In the genomic region with DNA sequence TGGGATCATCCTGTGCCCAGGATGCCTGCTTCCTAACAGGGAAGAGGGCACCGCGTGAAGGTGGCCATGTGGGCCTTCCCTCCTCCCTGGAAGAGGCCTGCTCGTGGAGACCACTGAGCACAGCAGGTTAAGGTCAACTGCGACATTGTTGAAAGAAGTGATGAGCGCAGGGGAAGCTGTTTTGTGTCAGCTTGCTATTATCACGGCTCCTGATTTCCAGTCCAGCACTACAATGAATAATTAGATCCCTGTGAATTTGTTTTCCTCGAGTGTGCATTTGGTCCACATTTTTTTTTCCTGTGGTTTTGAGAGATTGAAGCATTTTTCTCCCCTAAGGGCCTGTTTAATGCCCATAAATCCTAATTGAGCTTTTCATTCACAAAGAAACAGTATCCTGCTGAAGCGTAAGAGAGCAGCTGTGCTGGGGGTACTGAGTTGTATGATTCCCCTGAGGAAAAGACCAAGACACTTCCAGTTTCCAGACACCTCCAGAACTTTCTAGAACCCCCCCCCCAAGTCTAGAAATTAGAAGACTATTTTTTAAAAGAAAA, we compare ENCODE assay signal across 13 cellular contexts.
DNase-seq lines count a peak whose midpoint lies in the region; FAIRE-seq and TF ChIP-seq lines count a peak whose summit lies in the region.
"Had no signal": no experiment of that assay in that cellular context is flagged by ENCODE, and none has a peak within 500 bp of the region (broad histone marks: within the 10 kb centered on the region; RNA-seq: fewer than 3 reads in every experiment).

No MANE protein-coding gene starts in this region.

- POLR2A ChIA-PET in HEK293 (lab: Yijun Ruan, JAX): interaction anchor here (0.6 to 0.9 kb wide), 3 partner anchors 47 to 827 kb away, joined by 3 to 5 read pairs (median 3); no protein-coding TSS in a partner anchor

- H3F3A ChIP-seq in neural progenitor cell (ENCODE audit: low read depth): peaks cover 8% of the 10 kb centered on the region

- TF ChIP-seq POLR2A in spleen (IDR thresholded peaks at IDR 0.05): no peak

- peak; percentile 34 for DNase-seq in NCI-H2081 treated with DMSO at 0.1 percent for 48 hours (lab: John Stamatoyannopoulos, UW)
- DNase-seq in neural progenitor cell (ENCODE audit: low spot score): no peak
- no peak for DNase-seq in spleen
- no peak for DNase-seq in inferior parietal cortex (ENCODE audit: extremely low spot score)
- no peak for DNase-seq in osteoblast (ENCODE audit: insufficient read length, low spot score, missing footprints)
- DNase-seq: NCI-H187 treated with DMSO at 0.1 percent for 48 hours had no signal

- H3K27me3 Mint-ChIP-seq in neural progenitor cell (ENCODE audit: insufficient read depth, low read depth): peaks cover 7% of the 10 kb centered on the region

- H3K4me1 Mint-ChIP-seq in neural progenitor cell: peaks cover 33% of the 10 kb centered on the region
- H3K4me1 Mint-ChIP-seq: activated T-helper 17 cell treated with anti-CD3 and anti-CD28 coated beads, Interleukin-2, amount 50 U/mL, for 72 hours had no signal

- peak; percentile 23 for FAIRE-seq in endometrium (lab: Jason Lieb, UNC)

- no peaks in the 10 kb centered on the region for H3K9me3 Mint-ChIP-seq in neural progenitor cell
- H3K9me3 Mint-ChIP-seq: activated CD8-positive, alpha-beta T cell treated with anti-CD3 and anti-CD28 coated beads for 36 hours; activated T-helper 17 cell treated with anti-CD3 and anti-CD28 coated beads, Interleukin-2, amount 50 U/mL, for 72 hours had no signal

- H3K36me3 ChIP-seq in HEK293 (ENCODE audit: control insufficient read depth in 2 of 2, insufficient read depth in 1 of 2, low read length in 2 of 2) (no peaks in the 10 kb centered on the region), neural progenitor cell (no peaks in the 10 kb centered on the region), spleen (no peaks in the 10 kb centered on the region), osteoblast (ENCODE audit: insufficient read depth, low read length) (no peaks in the 10 kb centered on the region)
- H3K36me3 ChIP-seq: BE2C, SJSA1 had no signal

- H3K4me2 ChIP-seq in neural progenitor cell: no peak overlapping the region
- H3K4me2 ChIP-seq in osteoblast (ENCODE audit: insufficient read depth, low read length): no peak overlapping the region

- H3K4me3 ChIP-seq in HEK293 (ENCODE audit: low read depth, low read length): no peak overlapping the region
- H3K4me3 ChIP-seq in neural progenitor cell: no peak overlapping the region
- H3K4me3 ChIP-seq in spleen: no peak overlapping the region
- no peak overlapping the region for H3K4me3 ChIP-seq in osteoblast (ENCODE audit: insufficient read depth, low read length)
- H3K4me3 ChIP-seq: SJSA1 had no signal

- H3K36me3 Mint-ChIP-seq in neural progenitor cell: no peaks in the 10 kb centered on the region

- WGBS in spleen, 5 donors: 76 to 86% (median 81%) methylated on average over 8 of the region's 8 CpGs

- no peak overlapping the region for H3K4me3 Mint-ChIP-seq in neural progenitor cell
- H3K4me3 Mint-ChIP-seq: activated CD8-positive, alpha-beta T cell treated with anti-CD3 and anti-CD28 coated beads for 36 hours; activated T-helper 17 cell treated with anti-CD3 and anti-CD28 coated beads, Interleukin-2, amount 50 U/mL, for 72 hours had no signal

- H3K9me3 ChIP-seq in HEK293 (ENCODE audit: control insufficient read depth, insufficient read depth, low read depth, low read length): no peaks in the 10 kb centered on the region
- H3K9me3 ChIP-seq in neural progenitor cell (ENCODE audit: low read depth): no peaks in the 10 kb centered on the region
- no peaks in the 10 kb centered on the region for H3K9me3 ChIP-seq in spleen
- no peaks in the 10 kb centered on the region for H3K9me3 ChIP-seq in osteoblast (ENCODE audit: low read depth, low read length)
- H3K9me3 ChIP-seq: BE2C, SJSA1 had no signal

- H2AFZ ChIP-seq in neural progenitor cell (replicated peaks): no peak overlapping the region
- H2AFZ ChIP-seq in osteoblast (ENCODE audit: low read length): no peak overlapping the region
- H2AFZ ChIP-seq: parathyroid adenoma had no signal

- TF ChIP-seq CTCF in HEK293 (tag by site-specific recombination; IDR thresholded peaks at IDR 0.05) (no peak), neural progenitor cell (IDR thresholded peaks at IDR 0.05) (no peak), spleen (IDR thresholded peaks at IDR 0.05 in 8 of 11, conservative IDR thresholded peaks at IDR 0.05 in 3 of 11) (no peak), osteoblast (IDR thresholded peaks at IDR 0.05; ENCODE audit: extremely low read depth, low read depth, low read length) (no peak)

- CTCF ChIA-PET in HEK293 (lab: Yijun Ruan, JAX): interaction anchor here (0.5 to 3.8 kb wide), 36 partner anchors 8 to 675 kb away, joined by 3 to 38 read pairs (median 6); a partner anchor contains a TSS

- H3K4me1 ChIP-seq in HEK293 (ENCODE audit: control insufficient read depth, insufficient read depth, low read length) (peaks cover 19% of the 10 kb centered on the region), neural progenitor cell (no peaks in the 10 kb centered on the region), spleen (no peaks in the 10 kb centered on the region), osteoblast (ENCODE audit: insufficient read depth, low read length) (no peaks in the 10 kb centered on the region)
- H3K4me1 ChIP-seq: BE2C, parathyroid adenoma had no signal

- H3K27ac Mint-ChIP-seq in neural progenitor cell: peak overlapping the region; percentile 32
- H3K27ac Mint-ChIP-seq: activated CD8-positive, alpha-beta T cell treated with anti-CD3 and anti-CD28 coated beads for 36 hours; activated T-helper 17 cell treated with anti-CD3 and anti-CD28 coated beads, Interleukin-2, amount 50 U/mL, for 72 hours had no signal

- H3K27me3 ChIP-seq in neural progenitor cell (no peaks in the 10 kb centered on the region), spleen (replicated peaks in 1 of 7) (peaks cover 0 to 17% (median 0%) of the 10 kb centered on the region in 7 donors), osteoblast (ENCODE audit: insufficient read depth, low read length) (peaks cover 10% of the 10 kb centered on the region)
- H3K27me3 ChIP-seq: SJSA1 had no signal

- H4K20me1 ChIP-seq in neural progenitor cell (ENCODE audit: low read depth) (no peaks in the 10 kb centered on the region), osteoblast (ENCODE audit: insufficient read depth, low read length) (no peaks in the 10 kb centered on the region)

- H3K9ac ChIP-seq in neural progenitor cell: no peak overlapping the region
- H3K9ac ChIP-seq: parathyroid adenoma had no signal

- H3K79me2 ChIP-seq in neural progenitor cell (ENCODE audit: low read depth) (no peaks in the 10 kb centered on the region), osteoblast (ENCODE audit: insufficient read depth, low read length) (no peaks in the 10 kb centered on the region)
- H3K79me2 ChIP-seq: parathyroid adenoma had no signal

- intact Hi-C loops in spleen (cut with DNase I; ENCODE audit: low total_unique reads): no loop called here

- peak overlapping the region; percentile 76 for H3K27ac ChIP-seq in HEK293 (ENCODE audit: extremely low read depth, low read depth, low read length)
- no peak overlapping the region for H3K27ac ChIP-seq in neural progenitor cell
- H3K27ac ChIP-seq in spleen: no peak overlapping the region
- H3K27ac ChIP-seq in osteoblast (ENCODE audit: low read depth, low read length): no peak overlapping the region
- H3K27ac ChIP-seq: parathyroid adenoma, SJSA1 had no signal

TF ChIP-seq in HEK293, 187 proteins besides CTCF, POLR2A, EP300 and RAD21 (continues in another document):
- TF ChIP-seq, protein P1, sequence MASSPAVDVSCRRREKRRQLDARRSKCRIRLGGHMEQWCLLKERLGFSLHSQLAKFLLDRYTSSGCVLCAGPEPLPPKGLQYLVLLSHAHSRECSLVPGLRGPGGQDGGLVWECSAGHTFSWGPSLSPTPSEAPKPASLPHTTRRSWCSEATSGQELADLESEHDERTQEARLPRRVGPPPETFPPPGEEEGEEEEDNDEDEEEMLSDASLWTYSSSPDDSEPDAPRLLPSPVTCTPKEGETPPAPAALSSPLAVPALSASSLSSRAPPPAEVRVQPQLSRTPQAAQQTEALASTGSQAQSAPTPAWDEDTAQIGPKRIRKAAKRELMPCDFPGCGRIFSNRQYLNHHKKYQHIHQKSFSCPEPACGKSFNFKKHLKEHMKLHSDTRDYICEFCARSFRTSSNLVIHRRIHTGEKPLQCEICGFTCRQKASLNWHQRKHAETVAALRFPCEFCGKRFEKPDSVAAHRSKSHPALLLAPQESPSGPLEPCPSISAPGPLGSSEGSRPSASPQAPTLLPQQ (tag by site-specific recombination; IDR thresholded peaks at IDR 0.05): no peak
- TF ChIP-seq ZNF610 (tag by site-specific recombination; IDR thresholded peaks at IDR 0.05; ENCODE audit: borderline replicate concordance): no peak
- TF ChIP-seq OSR2 (tag by site-specific recombination; IDR thresholded peaks at IDR 0.05): 0 out of 2 replicates have a peak, but pooled peaks have one; percentile 16
- TF ChIP-seq ZIC2 (tag by site-specific recombination; IDR thresholded peaks at IDR 0.05): peak; percentile 66
- TF ChIP-seq ZNF2 (tag by site-specific recombination; IDR thresholded peaks at IDR 0.05): no peak
- TF ChIP-seq, protein P2, sequence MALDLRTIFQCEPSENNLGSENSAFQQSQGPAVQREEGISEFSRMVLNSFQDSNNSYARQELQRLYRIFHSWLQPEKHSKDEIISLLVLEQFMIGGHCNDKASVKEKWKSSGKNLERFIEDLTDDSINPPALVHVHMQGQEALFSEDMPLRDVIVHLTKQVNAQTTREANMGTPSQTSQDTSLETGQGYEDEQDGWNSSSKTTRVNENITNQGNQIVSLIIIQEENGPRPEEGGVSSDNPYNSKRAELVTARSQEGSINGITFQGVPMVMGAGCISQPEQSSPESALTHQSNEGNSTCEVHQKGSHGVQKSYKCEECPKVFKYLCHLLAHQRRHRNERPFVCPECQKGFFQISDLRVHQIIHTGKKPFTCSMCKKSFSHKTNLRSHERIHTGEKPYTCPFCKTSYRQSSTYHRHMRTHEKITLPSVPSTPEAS (tag by site-specific recombination; IDR thresholded peaks at IDR 0.05): no peak
- TF ChIP-seq PRDM1 (tag by site-specific recombination; IDR thresholded peaks at IDR 0.05): no peak
- TF ChIP-seq ZFP37 (tag by site-specific recombination; IDR thresholded peaks at IDR 0.05): no peak
- no peak for TF ChIP-seq ZNF558 (tag by site-specific recombination; IDR thresholded peaks at IDR 0.05)
- TF ChIP-seq GLIS1 (tag by site-specific recombination; IDR thresholded peaks at IDR 0.05): peak; percentile 91
- no peak for TF ChIP-seq TCF7L2 (IDR thresholded peaks at IDR 0.05; ENCODE audit: borderline replicate concordance, low read depth, low read length)
